In the genomic region with DNA sequence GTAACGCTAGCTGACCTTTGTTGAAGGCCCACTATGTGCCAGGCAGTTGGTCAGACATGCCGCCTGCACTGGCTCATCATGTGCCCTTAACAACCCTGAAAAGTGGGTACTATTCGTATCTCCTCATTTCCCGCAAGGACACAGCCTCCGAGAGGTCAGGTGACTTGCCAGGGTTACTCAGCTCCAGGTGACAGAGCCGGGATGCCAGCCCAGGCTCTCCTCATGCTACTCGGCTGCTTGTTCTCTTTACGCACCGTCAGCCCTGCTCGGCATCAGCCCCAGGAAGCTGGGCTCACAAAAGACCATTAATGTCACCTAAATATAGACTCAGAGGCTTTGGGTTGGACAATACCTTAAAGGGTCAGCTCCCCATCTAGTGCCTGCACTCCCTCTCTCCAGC, we compare ENCODE assay signal across 20 cellular contexts. TPM values are rescaled to one million over a fixed set of nuclear protein-coding genes. Genes with fewer than 3 reads are reported as not detected.
"Had no signal": no experiment of that assay in that cellular context is flagged by ENCODE, and none has a peak within 500 bp of the region (broad histone marks: within the 10 kb centered on the region; RNA-seq: fewer than 3 reads in every experiment).

No MANE protein-coding gene starts in this region.

- H3K4me3 ChIP-seq: dorsolateral prefrontal cortex, hepatocyte, mucosa of descending colon, pancreas, upper lobe of right lung, vagina had no signal

- H3K4me2 ChIP-seq: hepatocyte had no signal

- H3K27me3 ChIP-seq: hepatocyte, pancreas, upper lobe of right lung, vagina had no signal

- H3K79me2 ChIP-seq: hepatocyte had no signal

- H2AFZ ChIP-seq: hepatocyte had no signal

- H3K36me3 ChIP-seq: pancreas, upper lobe of right lung, vagina had no signal

- ATAC-seq: left lobe of liver; mucosa of descending colon; naive thymus-derived CD8-positive, alpha-beta T cell; pancreas; right cardiac atrium; upper lobe of right lung had no signal

- FAIRE-seq: pancreas, small intestine had no signal

- H3K27ac ChIP-seq: hepatocyte, pancreas, upper lobe of right lung, vagina had no signal

- H3K9me3 ChIP-seq: mucosa of descending colon, pancreas, upper lobe of right lung, vagina had no signal

- DNase-seq: cortex of kidney; effector CD8-positive, alpha-beta T cell; foreskin melanocyte; head of caudate nucleus; kidney glomerular epithelial cell; mammary epithelial cell; mucosa of descending colon; naive thymus-derived CD8-positive, alpha-beta T cell; nucleus accumbens; pancreas; right cardiac atrium; small intestine; stimulated activated CD4-positive, alpha-beta T cell treated with anti-CD3 and anti-CD28 coated beads, Interleukin-12 subunit alpha, Interleukin-12 subunit beta, amount 100 ng/mL, for 4 hours; stimulated activated naive CD4-positive, alpha-beta T cell; upper lobe of right lung had no signal

- H3K4me1 ChIP-seq: pancreas, upper lobe of right lung, vagina had no signal

RNA-seq across cellular contexts. Expression of a gene that starts 29.0 kb away (rescaled TPM):
- total RNA-seq: mesenteric fat pad; naive thymus-derived CD8-positive, alpha-beta T cell had no signal
- polyA plus RNA-seq: naive thymus-derived CD8-positive, alpha-beta T cell; right cardiac atrium had no signal
